ENCODE assay signal across 18 cellular contexts in the genomic region with DNA sequence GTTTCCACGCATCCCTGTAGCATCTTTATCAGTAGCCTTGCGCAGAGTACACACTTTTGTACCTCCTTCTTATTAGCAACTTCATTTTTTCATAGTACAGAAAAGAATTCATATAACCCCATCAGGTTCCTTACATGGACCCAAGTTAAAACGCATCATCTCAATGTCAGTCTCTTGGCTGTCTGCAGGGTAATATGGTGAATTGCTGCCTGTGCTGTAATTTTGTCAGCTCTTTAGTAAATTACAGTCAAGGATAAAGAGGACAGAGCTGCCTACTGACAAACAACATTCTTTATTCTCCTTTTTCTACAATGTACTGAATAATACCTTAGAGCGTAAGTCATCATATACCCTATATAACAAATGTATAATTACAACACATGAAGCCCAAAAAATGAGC.
"Had no signal": no experiment of that assay in that cellular context is flagged by ENCODE, and none has a peak within 500 bp of the region (broad histone marks: within the 10 kb centered on the region; RNA-seq: fewer than 3 reads in every experiment).

No MANE protein-coding gene starts in this region.

- ATAC-seq: HepG2, Panc1 had no signal

- H3K27ac ChIP-seq: RWPE1 had no signal

- FAIRE-seq: HepG2 had no signal

- DNase-seq: IMR-90, Kasumi-1, KG1, MM.1S, NCI-H1092 treated with DMSO at 0.1 percent for 48 hours, NCI-H1436, NCI-H187, NCI-H2029 treated with DMSO at 0.1 percent for 48 hours, NCI-H2171 treated with DMSO at 0.1 percent for 48 hours, NCI-H345, NCI-H446 treated with DMSO at 0.1 percent for 48 hours, NCI-H510A treated with DMSO at 0.1 percent for 48 hours, NCI-H526, NCI-H774, SHP77 had no signal
